ENCODE assay signal across 19 cellular contexts in the genomic region with DNA sequence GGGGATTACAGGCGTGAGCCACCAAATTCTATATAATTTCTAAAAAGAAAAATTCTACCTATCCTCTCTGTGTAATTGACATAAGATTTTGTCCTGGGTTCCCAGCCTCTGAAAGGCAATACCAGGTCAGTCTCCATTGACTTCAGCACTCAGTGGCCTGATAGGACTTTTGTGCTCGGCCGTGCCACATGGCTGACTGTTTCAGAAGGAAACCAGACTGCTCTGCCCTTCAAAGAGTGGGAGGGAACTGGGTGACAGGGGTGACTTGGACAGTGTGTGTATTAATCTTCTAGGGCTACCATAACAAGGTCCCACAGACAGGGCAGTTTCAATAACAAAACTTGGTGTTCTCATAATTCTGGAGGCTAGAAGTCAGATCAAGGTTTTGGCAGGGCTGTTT. TPM values are rescaled to one million over a fixed set of nuclear protein-coding genes. Genes with fewer than 3 reads are reported as not detected.
A peak's percentile ranks its signal among the peaks of the same experiment; 100 is the strongest.
DNase-seq lines count a peak whose midpoint lies in the region; ATAC-seq and TF ChIP-seq lines count a peak whose summit lies in the region.
"Had no signal": no experiment of that assay in that cellular context is flagged by ENCODE, and none has a peak within 500 bp of the region (broad histone marks: within the 10 kb centered on the region; RNA-seq: fewer than 3 reads in every experiment).

No MANE protein-coding gene starts in this region.

- TF ChIP-seq POLR2A in suprapubic skin (IDR thresholded peaks at IDR 0.05): no peak

- H3K4me1 ChIP-seq in endodermal cell (ENCODE audit: control insufficient read depth, insufficient read depth, low read length) (peaks cover 1% of the 10 kb centered on the region), lower lobe of right lung (peaks cover 95% of the 10 kb centered on the region), suprapubic skin (peaks cover 44% of the 10 kb centered on the region)

- H3K4me3 Mint-ChIP-seq in CD14-positive monocyte (no peak overlapping the region), endodermal cell (no peak overlapping the region)
- H3K4me3 Mint-ChIP-seq: CD8-positive, alpha-beta T cell had no signal

- no peaks in the 10 kb centered on the region for H3K9me3 ChIP-seq in endodermal cell (ENCODE audit: control insufficient read depth, low read length)
- no peaks in the 10 kb centered on the region for H3K9me3 ChIP-seq in lower lobe of right lung
- H3K9me3 ChIP-seq in suprapubic skin: no peaks in the 10 kb centered on the region

- TF ChIP-seq EP300 in suprapubic skin (IDR thresholded peaks at IDR 0.05): no peak

- peaks cover 0 to 4% (median 2%) of the 10 kb centered on the region in 3 donors for H3K27me3 Mint-ChIP-seq in CD14-positive monocyte (ENCODE audit: low read depth in 3 of 3)
- no peaks in the 10 kb centered on the region for H3K27me3 Mint-ChIP-seq in endodermal cell (ENCODE audit: insufficient read depth)

- TF ChIP-seq CTCF in CD14-positive monocyte (IDR thresholded peaks at IDR 0.05) (no peak), endodermal cell (conservative IDR thresholded peaks at IDR 0.05) (no peak), lower lobe of right lung (IDR thresholded peaks at IDR 0.05) (no peak), suprapubic skin (IDR thresholded peaks at IDR 0.05) (no peak)

- H3K36me3 ChIP-seq in endodermal cell (ENCODE audit: control insufficient read depth, insufficient read depth, low read length) (no peaks in the 10 kb centered on the region), lower lobe of right lung (no peaks in the 10 kb centered on the region), suprapubic skin (no peaks in the 10 kb centered on the region)

- H3K9me3 Mint-ChIP-seq in CD14-positive monocyte (peaks cover 0 to 6% (median 0%) of the 10 kb centered on the region in 7 donors), endodermal cell (no peaks in the 10 kb centered on the region)
- H3K9me3 Mint-ChIP-seq: CD8-positive, alpha-beta T cell had no signal

- H3K27ac Mint-ChIP-seq in CD14-positive monocyte (peak overlapping the region; percentile 47 to 97 (median 88)), endodermal cell (peak overlapping the region; percentile 46)
- H3K27ac Mint-ChIP-seq: CD8-positive, alpha-beta T cell had no signal

- H3K36me3 Mint-ChIP-seq in CD14-positive monocyte (peaks cover 51 to 60% of the 10 kb centered on the region in 2 donors), endodermal cell (ENCODE audit: low read depth) (peaks cover 3% of the 10 kb centered on the region)

- no peak for ATAC-seq in lower lobe of right lung
- ATAC-seq in GM21360 (IDR thresholded peaks at IDR 0.05; ENCODE audit: unreplicated experiment): no peak
- no peak for ATAC-seq in GM19035 (IDR thresholded peaks at IDR 0.05; ENCODE audit: unreplicated experiment)
- ATAC-seq: CD8-positive, alpha-beta T cell; HepG2; PC-3 had no signal

- H3K27ac ChIP-seq in endodermal cell (ENCODE audit: low read depth, low read length): no peak overlapping the region
- H3K27ac ChIP-seq in lower lobe of right lung: peak overlapping the region; percentile 68
- peak overlapping the region; percentile 77 for H3K27ac ChIP-seq in suprapubic skin
- H3K27ac ChIP-seq: KMS-11 had no signal

- H3K4me3 ChIP-seq in endodermal cell (ENCODE audit: low read length) (no peak overlapping the region), lower lobe of right lung (no peak overlapping the region), suprapubic skin (no peak overlapping the region)

- peaks cover 88% of the 10 kb centered on the region for H3K4me1 Mint-ChIP-seq in CD14-positive monocyte
- H3K4me1 Mint-ChIP-seq in endodermal cell: peaks cover 40% of the 10 kb centered on the region

- no peak overlapping the region for H3K9ac ChIP-seq in endodermal cell (ENCODE audit: extremely low read depth, low read length, poor library complexity, severe bottlenecking)
- H3K9ac ChIP-seq: KMS-11 had no signal

- intact Hi-C loops in CD14-positive monocyte (cut with micrococcal nuclease) (no loop called here), lower lobe of right lung (cut with DNase I) (no loop called here)

- WGBS in endodermal cell (ENCODE audit: insufficient coverage in 1 of 2, insufficient read length in 1 of 2), 2 experiments: 88 to 100% methylated on average over 1 to 3 of the region's 3 CpGs
- 91% methylated on average over 3 of the region's 3 CpGs for WGBS in suprapubic skin

- DNase-seq in CD14-positive monocyte (ENCODE audit: low spot score) (no peak), endodermal cell (no peak), lower lobe of right lung (no peak), suprapubic skin (ENCODE audit: low spot score in 2 of 2) (no peak), NCI-H2227 treated with DMSO at 0.1 percent for 48 hours (lab: John Stamatoyannopoulos, UW) (no peak)
- no peak for DNase-seq in activated CD4-positive, CD25-positive, alpha-beta regulatory T cell treated with anti-CD3 and anti-CD28 coated beads, Interleukin-2, amount 50 U/mL, for 72 hours
- DNase-seq: AML-193; CD8-positive, alpha-beta T cell; DND-41; GDM1; NCI-H1105; NCI-H187; NCI-H446 treated with DMSO at 0.1 percent for 48 hours; NCI-H748 treated with DMSO at 0.1 percent for 48 hours; PC-3 had no signal

- H3K27me3 ChIP-seq in endodermal cell (ENCODE audit: control insufficient read depth, insufficient read depth, low read length, poor library complexity, severe bottlenecking) (no peaks in the 10 kb centered on the region), lower lobe of right lung (ENCODE audit: low read depth) (no peaks in the 10 kb centered on the region), suprapubic skin (no peaks in the 10 kb centered on the region)

RNA-seq across cellular contexts. Expression of gene ARHGAP26, which starts 43.0 kb away (rescaled TPM):
- polyA plus RNA-seq in CD14-positive monocyte: 10 to 100 TPM; 26.5 to 28.7 TPM
- total RNA-seq in endodermal cell (10 to 100 TPM; 49.2 to 60.5 TPM), lower lobe of right lung (42.1 TPM), suprapubic skin (10 to 100 TPM; 11.1 to 36.1 (median 21.8) TPM)
- 8.2 TPM for polyA plus RNA-seq in endodermal cell (2013, experiment 1 of 2)
- polyA plus RNA-seq in endodermal cell (2013, experiment 2 of 2): 7.3 TPM
